In the genomic region with DNA sequence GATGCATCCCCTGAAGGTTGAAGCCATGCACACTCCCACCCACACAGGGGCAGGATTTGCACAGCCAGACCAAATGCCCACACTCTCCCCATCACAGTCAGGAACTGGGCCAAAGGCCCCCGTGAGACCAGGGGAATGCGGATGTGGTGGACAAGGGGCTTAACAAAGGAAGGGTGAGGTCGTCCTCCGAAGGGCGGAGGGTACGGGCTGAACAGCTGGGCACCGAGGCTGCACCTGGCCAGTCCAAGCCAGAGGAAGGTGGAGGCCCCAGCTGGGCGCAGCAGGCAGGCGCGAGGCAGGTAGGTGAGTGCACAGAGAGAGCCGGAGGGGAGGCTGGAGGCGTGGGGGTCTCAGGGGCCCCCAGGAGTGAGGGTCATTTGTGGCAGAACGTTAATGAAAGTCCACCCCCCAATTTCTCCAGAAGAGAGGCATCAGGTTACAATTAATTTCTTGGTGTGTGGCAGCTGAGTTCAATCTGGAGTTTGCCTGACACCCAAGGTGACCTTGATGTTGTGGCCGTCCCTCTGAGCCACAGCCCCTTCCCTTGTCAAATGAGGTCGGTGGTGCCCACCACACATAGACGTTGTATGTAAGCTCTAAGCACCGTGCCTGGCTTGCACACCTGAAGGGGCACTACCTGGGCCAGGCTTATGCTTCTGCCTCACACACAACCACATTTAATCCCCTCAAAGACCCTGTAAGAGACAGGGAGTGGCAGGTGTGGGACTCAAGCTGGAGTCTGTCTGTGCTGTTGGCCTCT, we compare ENCODE assay signal across 2 cellular contexts.
TF ChIP-seq lines count a peak whose summit lies in the region.

No MANE protein-coding gene starts in this region.

TF ChIP-seq in SK-N-SH, 30 proteins besides CTCF, POLR2A, EP300 and RAD21 (continued from another document):
- TF ChIP-seq GATA2 (CRISPR knock-in tag; IDR thresholded peaks at IDR 0.05) (no peak), JUND (IDR thresholded peaks at IDR 0.05) (no peak), FOXM1 (IDR thresholded peaks at IDR 0.05; ENCODE audit: low read depth) (no peak), EZH2phosphoT487 (IDR thresholded peaks at IDR 0.05; ENCODE audit: borderline replicate concordance, low read depth) (no peak), RFX5 (IDR thresholded peaks at IDR 0.05; ENCODE audit: low read length) (no peak)
- TF ChIP-seq, protein P1, sequence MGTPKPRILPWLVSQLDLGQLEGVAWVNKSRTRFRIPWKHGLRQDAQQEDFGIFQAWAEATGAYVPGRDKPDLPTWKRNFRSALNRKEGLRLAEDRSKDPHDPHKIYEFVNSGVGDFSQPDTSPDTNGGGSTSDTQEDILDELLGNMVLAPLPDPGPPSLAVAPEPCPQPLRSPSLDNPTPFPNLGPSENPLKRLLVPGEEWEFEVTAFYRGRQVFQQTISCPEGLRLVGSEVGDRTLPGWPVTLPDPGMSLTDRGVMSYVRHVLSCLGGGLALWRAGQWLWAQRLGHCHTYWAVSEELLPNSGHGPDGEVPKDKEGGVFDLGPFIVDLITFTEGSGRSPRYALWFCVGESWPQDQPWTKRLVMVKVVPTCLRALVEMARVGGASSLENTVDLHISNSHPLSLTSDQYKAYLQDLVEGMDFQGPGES (IDR thresholded peaks at IDR 0.05; ENCODE audit: low read depth, low read length), result no peak
- TF ChIP-seq, protein P2, sequence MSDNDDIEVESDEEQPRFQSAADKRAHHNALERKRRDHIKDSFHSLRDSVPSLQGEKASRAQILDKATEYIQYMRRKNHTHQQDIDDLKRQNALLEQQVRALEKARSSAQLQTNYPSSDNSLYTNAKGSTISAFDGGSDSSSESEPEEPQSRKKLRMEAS (IDR thresholded peaks at IDR 0.05; ENCODE audit: low read depth), result no peak
TF ChIP-seq in SK-N-SH: peak in this region for 0.

TF ChIP-seq in SK-N-SH treated with all-trans-retinoic acid at 6 μM for 48 hours, 23 proteins besides CTCF, POLR2A, EP300 and RAD21 (continued from another document):
- no peak for TF ChIP-seq PATZ1 (CRISPR knock-in tag; IDR thresholded peaks at IDR 0.05; ENCODE audit: borderline replicate concordance)
